In the genomic region with DNA sequence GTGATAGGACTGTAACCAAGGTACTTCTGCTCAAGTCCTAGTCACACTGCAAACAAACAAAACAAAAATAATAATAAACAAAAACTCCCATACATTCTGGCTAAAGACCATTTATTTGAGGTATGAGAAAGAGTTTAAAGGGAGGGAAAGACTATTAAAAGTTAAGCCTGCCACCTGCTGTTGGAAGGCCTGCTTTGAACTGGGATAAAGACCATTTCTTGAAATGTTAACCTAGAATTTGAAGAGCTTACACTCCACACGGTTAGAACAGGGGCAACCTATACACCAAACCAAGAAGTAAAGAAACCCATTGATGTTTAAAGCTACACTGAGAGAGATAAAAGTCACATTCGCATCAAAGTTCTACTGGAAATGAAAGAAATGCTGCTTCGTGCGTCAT, we compare ENCODE assay signal across 11 cellular contexts.
DNase-seq lines count a peak whose midpoint lies in the region; ATAC-seq and TF ChIP-seq lines count a peak whose summit lies in the region.
"Had no signal": no experiment of that assay in that cellular context is flagged by ENCODE, and none has a peak within 500 bp of the region (broad histone marks: within the 10 kb centered on the region; RNA-seq: fewer than 3 reads in every experiment).

No MANE protein-coding gene starts in this region.

- no peaks in the 10 kb centered on the region for H3K9me3 Mint-ChIP-seq in activated naive CD4-positive, alpha-beta T cell treated with anti-CD3 and anti-CD28 coated beads for 36 hours
- peaks cover 2% of the 10 kb centered on the region for H3K9me3 Mint-ChIP-seq in chondrocyte (ENCODE audit: low read depth)

- H3K9ac ChIP-seq in MM.1S (ENCODE audit: low read length) = no peak overlapping the region
- peak overlapping the region; percentile 22 for H3K9ac ChIP-seq in skeletal muscle satellite cell (ENCODE audit: low read depth, low read length)

- CTCF ChIA-PET in activated naive CD4-positive, alpha-beta T cell treated with anti-CD3 and anti-CD28 coated beads for 36 hours (lab: Charles Lee) = no interaction called here

- H3K36me3 ChIP-seq in MM.1S (replicated peaks; ENCODE audit: insufficient read depth, low read length) = 0 out of 2 replicates have a peak, but pooled peaks cover 3% of the 10 kb centered on the region
- peaks cover 78% of the 10 kb centered on the region for H3K36me3 ChIP-seq in skeletal muscle satellite cell (ENCODE audit: insufficient read depth, low read length)
- H3K36me3 ChIP-seq: thoracic aorta had no signal

- H3K79me2 ChIP-seq in MM.1S (ENCODE audit: low read length) = no peaks in the 10 kb centered on the region; the same call in none of the 2 replicates

- peaks cover 4% of the 10 kb centered on the region for H3F3A ChIP-seq in MM.1S (ENCODE audit: insufficient read depth, low read length)

- no peaks in the 10 kb centered on the region for H3K9me2 ChIP-seq in MM.1S (replicated peaks; ENCODE audit: insufficient read depth, low read length)

- no peak overlapping the region for H3K4me3 Mint-ChIP-seq in activated naive CD4-positive, alpha-beta T cell treated with anti-CD3 and anti-CD28 coated beads for 36 hours
- no peak overlapping the region for H3K4me3 Mint-ChIP-seq in chondrocyte (ENCODE audit: unreplicated experiment)

- H3K27ac Mint-ChIP-seq in activated naive CD4-positive, alpha-beta T cell treated with anti-CD3 and anti-CD28 coated beads for 36 hours = peak overlapping the region; percentile 72
- peak overlapping the region; percentile 59 for H3K27ac Mint-ChIP-seq in chondrocyte (ENCODE audit: unreplicated experiment)

- no peak overlapping the region for H2AFZ ChIP-seq in MM.1S (ENCODE audit: low read length)

- intact Hi-C loops in activated naive CD4-positive, alpha-beta T cell treated with anti-CD3 and anti-CD28 coated beads for 36 hours (cut with micrococcal nuclease) = loop anchor here (2.0 kb wide), 2 partner anchors 235 to 427 kb away; no protein-coding TSS in a partner anchor

- DNase-seq in activated naive CD4-positive, alpha-beta T cell treated with anti-CD3 and anti-CD28 coated beads for 36 hours = peak; percentile 17
- no peak for DNase-seq in activated naive CD4-positive, alpha-beta T cell (lab: John Stamatoyannopoulos, UW)
- DNase-seq in MM.1S (no peak), chondrocyte (ENCODE audit: low spot score) (no peak)
- no peak for DNase-seq in central memory CD4-positive, alpha-beta T cell
- DNase-seq: hypothalamus had no signal

- H3K9me3 ChIP-seq in MM.1S (replicated peaks; ENCODE audit: insufficient read depth, low read length) = no peaks in the 10 kb centered on the region
- H3K9me3 ChIP-seq in skeletal muscle satellite cell (replicated peaks; ENCODE audit: low read length) = no peaks in the 10 kb centered on the region
- H3K9me3 ChIP-seq: thoracic aorta had no signal

- H3K27ac ChIP-seq in MM.1S (ENCODE audit: low read length) = no peak overlapping the region

- H3K4me3 ChIP-seq in MM.1S (ENCODE audit: low read length) = no peak overlapping the region
- no peak overlapping the region for H3K4me3 ChIP-seq in skeletal muscle satellite cell (ENCODE audit: low read length)
- H3K4me3 ChIP-seq: skin epidermis, thoracic aorta had no signal

- H3K4me2 ChIP-seq in MM.1S (ENCODE audit: low read depth, low read length) (no peak overlapping the region), skeletal muscle satellite cell (ENCODE audit: low read length) (peak overlapping the region; percentile 33)

- no peaks in the 10 kb centered on the region for H4K20me1 ChIP-seq in MM.1S (ENCODE audit: insufficient read depth, low read length)

- TF ChIP-seq CTCF in MM.1S (IDR thresholded peaks at IDR 0.05; ENCODE audit: low read length) (peak; percentile 32), chondrocyte (IDR thresholded peaks at IDR 0.05) (peak; percentile 79)

- ATAC-seq in HG02938 (IDR thresholded peaks at IDR 0.05; ENCODE audit: unreplicated experiment) = no peak
- no peak for ATAC-seq in HG02981 (IDR thresholded peaks at IDR 0.05; ENCODE audit: unreplicated experiment)

- H3K27me3 ChIP-seq in MM.1S (replicated peaks; ENCODE audit: insufficient read depth, low read length) = no peaks in the 10 kb centered on the region
- no peaks in the 10 kb centered on the region for H3K27me3 ChIP-seq in skeletal muscle satellite cell (ENCODE audit: control insufficient read depth, insufficient read depth, low read length)

- H3K36me3 Mint-ChIP-seq in activated naive CD4-positive, alpha-beta T cell treated with anti-CD3 and anti-CD28 coated beads for 36 hours (ENCODE audit: low read depth) = peaks cover 31% of the 10 kb centered on the region
- peaks cover 8% of the 10 kb centered on the region for H3K36me3 Mint-ChIP-seq in chondrocyte (ENCODE audit: low read depth)

- H3K4me1 Mint-ChIP-seq in activated naive CD4-positive, alpha-beta T cell treated with anti-CD3 and anti-CD28 coated beads for 36 hours (ENCODE audit: low read depth) = peaks cover 10% of the 10 kb centered on the region
- peaks cover 43% of the 10 kb centered on the region for H3K4me1 Mint-ChIP-seq in chondrocyte (ENCODE audit: low read depth)

- H3K27me3 Mint-ChIP-seq in activated naive CD4-positive, alpha-beta T cell treated with anti-CD3 and anti-CD28 coated beads for 36 hours (ENCODE audit: low read depth) = no peaks in the 10 kb centered on the region
- H3K27me3 Mint-ChIP-seq in chondrocyte (ENCODE audit: low read depth) = no peaks in the 10 kb centered on the region

- H3K4me1 ChIP-seq in MM.1S (ENCODE audit: low read length) (peaks cover 18% of the 10 kb centered on the region), skeletal muscle satellite cell (ENCODE audit: control insufficient read depth, insufficient read depth, low read length) (peaks cover 96% of the 10 kb centered on the region)
